Comparison of ENCODE assay signal across 8 cellular contexts in genomic region chr1:33257759-33258712, GRCh38. TPM values are rescaled to one million over a fixed set of nuclear protein-coding genes. Genes with fewer than 3 reads are reported as not detected.
DNase-seq lines count a peak whose midpoint lies in the region; ATAC-seq, FAIRE-seq and TF ChIP-seq lines count a peak whose summit lies in the region.

No MANE protein-coding gene starts in this region.

- ATAC-seq in activated CD8-positive, alpha-beta T cell treated with anti-CD3 and anti-CD28 coated beads, Interleukin-2, amount 10 ng/mL, durations not matched to agents 7 days and 5 days, result no peak
- ATAC-seq in HG03354 (IDR thresholded peaks at IDR 0.05; ENCODE audit: poor library complexity, severe bottlenecking, unreplicated experiment), result no peak
- no peak for ATAC-seq in GM21786 (IDR thresholded peaks at IDR 0.05; ENCODE audit: unreplicated experiment)

- H3K27me3 Mint-ChIP-seq in activated CD8-positive, alpha-beta T cell treated with anti-CD3 and anti-CD28 coated beads, Interleukin-2, amount 10 ng/mL, durations not matched to agents 7 days and 5 days (ENCODE audit: low read depth), result peaks cover under 1% of the 10 kb centered on the region

- TF ChIP-seq CTCF in HFF-Myc (IDR thresholded peaks at IDR 0.05; ENCODE audit: low read depth, low read length, missing control alignments), result no peak

- peak overlapping the region; percentile 57 for H3K4me3 ChIP-seq in HFF-Myc (replicated peaks; ENCODE audit: low read depth, low read length)
- H3K4me3 ChIP-seq in iPS-20b (ENCODE audit: low read length), result peak overlapping the region; percentile 97
- H3K4me3 ChIP-seq in small intestine (ENCODE audit: low read depth in 1 of 2, low read length in 2 of 2), result peak overlapping the region; percentile 3 to 86

- H3K4me1 ChIP-seq in iPS-20b (ENCODE audit: insufficient read depth, low read length) (peaks cover 11% of the 10 kb centered on the region), small intestine (ENCODE audit: control insufficient read depth in 2 of 2, insufficient read depth in 1 of 2, low read depth in 1 of 2, low read length in 1 of 2) (peaks cover 11 to 18% of the 10 kb centered on the region in 2 donors)

- H3K9me3 Mint-ChIP-seq in activated CD8-positive, alpha-beta T cell treated with anti-CD3 and anti-CD28 coated beads, Interleukin-2, amount 10 ng/mL, durations not matched to agents 7 days and 5 days (ENCODE audit: insufficient read depth), result no peaks in the 10 kb centered on the region

- H3K4me3 Mint-ChIP-seq in activated CD8-positive, alpha-beta T cell treated with anti-CD3 and anti-CD28 coated beads, Interleukin-2, amount 10 ng/mL, durations not matched to agents 7 days and 5 days, result peak overlapping the region; percentile 96

- peaks cover 11% of the 10 kb centered on the region for H3K27me3 ChIP-seq in iPS-20b (ENCODE audit: insufficient read depth, low read length)
- H3K27me3 ChIP-seq in small intestine (ENCODE audit: control insufficient read depth in 2 of 2, insufficient read depth in 2 of 2, low read length in 2 of 2), result no peaks in the 10 kb centered on the region

- peak overlapping the region; percentile 97 for H3K27ac Mint-ChIP-seq in activated CD8-positive, alpha-beta T cell treated with anti-CD3 and anti-CD28 coated beads, Interleukin-2, amount 10 ng/mL, durations not matched to agents 7 days and 5 days

- peaks cover 23% of the 10 kb centered on the region for H3K4me1 Mint-ChIP-seq in activated CD8-positive, alpha-beta T cell treated with anti-CD3 and anti-CD28 coated beads, Interleukin-2, amount 10 ng/mL, durations not matched to agents 7 days and 5 days (ENCODE audit: low read depth)

- H3K9me3 ChIP-seq in iPS-20b (ENCODE audit: insufficient read depth, low read depth, low read length) (no peaks in the 10 kb centered on the region), small intestine (ENCODE audit: control insufficient read depth, low read depth) (no peaks in the 10 kb centered on the region)

- peaks cover 5% of the 10 kb centered on the region; the same call in 1 of the 2 replicates for H3K36me3 ChIP-seq in iPS-20b (ENCODE audit: insufficient read depth, low read depth, low read length)
- H3K36me3 ChIP-seq in small intestine (ENCODE audit: control insufficient read depth in 2 of 2, insufficient read depth in 2 of 2, low read length in 2 of 2), result no peaks in the 10 kb centered on the region

- H3K9ac ChIP-seq in iPS-20b (ENCODE audit: low read depth, low read length), result peak overlapping the region; percentile 98

- 36 to 44% (median 38%) methylated on average over 18 to 19 of the region's 19 CpGs for WGBS in small intestine, 3 donors

- CTCF ChIA-PET in activated CD8-positive, alpha-beta T cell treated with anti-CD3 and anti-CD28 coated beads, Interleukin-2, amount 10 ng/mL, durations not matched to agents 7 days and 5 days (lab: Charles Lee), result interaction anchor here (1.2 kb wide), 1 partner anchor 37 kb away, joined by 5 read pairs; no protein-coding TSS in a partner anchor

- H3K36me3 Mint-ChIP-seq in activated CD8-positive, alpha-beta T cell treated with anti-CD3 and anti-CD28 coated beads, Interleukin-2, amount 10 ng/mL, durations not matched to agents 7 days and 5 days (ENCODE audit: low read depth), result peaks cover 6% of the 10 kb centered on the region

- POLR2A ChIA-PET in activated CD8-positive, alpha-beta T cell treated with anti-CD3 and anti-CD28 coated beads, Interleukin-2, amount 10 ng/mL, durations not matched to agents 7 days and 5 days (lab: Charles Lee), result interaction anchor here (0.7 to 1.2 kb wide), 3 partner anchors 40 to 131 kb away, joined by 3 to 4 read pairs (median 4); no protein-coding TSS in a partner anchor

- DNase-seq in HFF-Myc (ENCODE audit: extremely low read depth, low read depth), result no peak
- DNase-seq in activated CD8-positive, alpha-beta T cell treated with anti-CD3 and anti-CD28 coated beads, Interleukin-2, amount 10 ng/mL, durations not matched to agents 7 days and 5 days, result no peak
- DNase-seq in small intestine, result peak; percentile 76
- no peak for DNase-seq in HCEC 1CT
- DNase-seq in mesenteric fat pad (ENCODE audit: low spot score), result no peak

- no peak for FAIRE-seq in small intestine (lab: Jason Lieb, UNC)

- H3K27ac ChIP-seq in iPS-20b (ENCODE audit: low read length) (no peak overlapping the region), small intestine (ENCODE audit: low read depth in 1 of 2, low read length in 1 of 2) (peak overlapping the region in 1 of 2 donors; percentile 80)

RNA-seq across cellular contexts. Expression of gene ZNF362, which starts 1.7 kb away (rescaled TPM):
- 10 to 100 TPM; 17.3 to 19.7 TPM for total RNA-seq in activated CD8-positive, alpha-beta T cell treated with anti-CD3 and anti-CD28 coated beads, Interleukin-2, amount 10 ng/mL, durations not matched to agents 7 days and 5 days
- 10 to 100 TPM in 1 of 3 donors, 1 to 10 TPM in 2; 3.1 to 10.6 (median 5.7) TPM for polyA plus RNA-seq in small intestine
- total RNA-seq in mesenteric fat pad, result 29.6 TPM

Comparison
In these comparisons a context has a peak if more than half of its experiments do, and no peak if none do; other contexts are left out.
1. H3K4me3 ChIP-seq: peak in every context shown above with its lines; median percentile 97 in iPS-20b; 57 in HFF-Myc; 44 in small intestine.